9 cellular contexts compared by ENCODE assay signal in genomic region chr18:26631135-26631534, GRCh38.
"Had no signal": no experiment of that assay in that cellular context is flagged by ENCODE, and none has a peak within 500 bp of the region (broad histone marks: within the 10 kb centered on the region; RNA-seq: fewer than 3 reads in every experiment).

No MANE protein-coding gene starts in this region.

- H3K4me3 ChIP-seq: GM23248, HAP-1, K562 had no signal

- H3K9ac ChIP-seq: GM23248 had no signal

- H3K27ac ChIP-seq: GM23248 had no signal

- FAIRE-seq: HTR-8/SVneo, K562 had no signal

- ATAC-seq: HCT116, K562 had no signal

- H2AFZ ChIP-seq: GM23248 had no signal

- H3K4me3 Mint-ChIP-seq: HFFc6 had no signal

- DNase-seq: GM23248, GOT3, H7, HFFc6, IMR-90 had no signal

- H3K9me3 Mint-ChIP-seq: HFFc6 had no signal

- H3K27ac Mint-ChIP-seq: HFFc6 had no signal

- H3K9me3 ChIP-seq: HAP-1 had no signal

- H3K36me3 ChIP-seq: HAP-1 had no signal

- H3K4me1 ChIP-seq: HAP-1 had no signal
